ENCODE assay signal across 1 cellular context in genomic region chr6:135497412-135498177, GRCh38.
TF ChIP-seq lines count a peak whose summit lies in the region.

TSS of gene AHI1 (minus strand) at chr6:135497740. CDS start at chr6:135492237, 5,503 bp downstream.

TF ChIP-seq in K562, 482 proteins besides CTCF, POLR2A, EP300 and RAD21 (continued from another document and continues in another):
- TF ChIP-seq CBX5 (IDR thresholded peaks at IDR 0.05; ENCODE audit: borderline replicate concordance, low read depth) (peak; percentile 31; the same call in 1 of the 2 replicates), ZNF140 (CRISPR knock-in tag; IDR thresholded peaks at IDR 0.05) (no peak), HNRNPL (IDR thresholded peaks at IDR 0.05; ENCODE audit: low read depth, low read length) (0 out of 2 replicates have a peak, but pooled peaks have one; percentile 52), TCF7 (IDR thresholded peaks at IDR 0.05; ENCODE audit: borderline replicate concordance) (peak; percentile 75; the same call in 1 of the 2 replicates), ETS2 (tag; IDR thresholded peaks at IDR 0.05; ENCODE audit: borderline replicate concordance, poor library complexity, severe bottlenecking) (no peak), ZNF77 (CRISPR knock-in tag; IDR thresholded peaks at IDR 0.05) (no peak), SMAD3 (CRISPR knock-in tag; conservative IDR thresholded peaks at IDR 0.05) (no peak), ZFP30 (CRISPR knock-in tag; IDR thresholded peaks at IDR 0.05; ENCODE audit: borderline replicate concordance) (no peak), ZNF76 (CRISPR knock-in tag; IDR thresholded peaks at IDR 0.05; ENCODE audit: borderline replicate concordance) (no peak; the same call in 1 of the 2 replicates), PHB2 (IDR thresholded peaks at IDR 0.05; ENCODE audit: low read depth) (no peak), ZNF764 (CRISPR knock-in tag; IDR thresholded peaks at IDR 0.05; ENCODE audit: low read depth) (0 out of 2 replicates have a peak, but pooled peaks have one; percentile 37), MXD1 (CRISPR knock-in tag; IDR thresholded peaks at IDR 0.05; ENCODE audit: borderline replicate concordance, poor library complexity, severe bottlenecking) (no peak), ZNF511 (CRISPR knock-in tag; IDR thresholded peaks at IDR 0.05) (peak; percentile 99), SREBF1 (IDR thresholded peaks at IDR 0.05; ENCODE audit: borderline replicate concordance, low read depth, low read length) (no peak), CBFB (CRISPR knock-in tag; IDR thresholded peaks at IDR 0.05) (peak; percentile 94), ZBTB40 (IDR thresholded peaks at IDR 0.05) (no peak), ZBTB40 (CRISPR knock-in tag; IDR thresholded peaks at IDR 0.05) (no peak), ZBTB33 (CRISPR knock-in tag; IDR thresholded peaks at IDR 0.05) (0 out of 2 replicates have a peak, but pooled peaks have one; percentile 48), NFATC3 (IDR thresholded peaks at IDR 0.05) (no peak), CREB5 (CRISPR knock-in tag; IDR thresholded peaks at IDR 0.05) (no peak), NR3C1 (CRISPR knock-in tag; IDR thresholded peaks at IDR 0.05) (peak; percentile 95), CLOCK (CRISPR knock-in tag; IDR thresholded peaks at IDR 0.05; ENCODE audit: borderline replicate concordance) (no peak), CHD7 (IDR thresholded peaks at IDR 0.05; ENCODE audit: low read depth, low read length) (no peak)
